Comparison of ENCODE assay signal across 1 cellular context in the genomic region with DNA sequence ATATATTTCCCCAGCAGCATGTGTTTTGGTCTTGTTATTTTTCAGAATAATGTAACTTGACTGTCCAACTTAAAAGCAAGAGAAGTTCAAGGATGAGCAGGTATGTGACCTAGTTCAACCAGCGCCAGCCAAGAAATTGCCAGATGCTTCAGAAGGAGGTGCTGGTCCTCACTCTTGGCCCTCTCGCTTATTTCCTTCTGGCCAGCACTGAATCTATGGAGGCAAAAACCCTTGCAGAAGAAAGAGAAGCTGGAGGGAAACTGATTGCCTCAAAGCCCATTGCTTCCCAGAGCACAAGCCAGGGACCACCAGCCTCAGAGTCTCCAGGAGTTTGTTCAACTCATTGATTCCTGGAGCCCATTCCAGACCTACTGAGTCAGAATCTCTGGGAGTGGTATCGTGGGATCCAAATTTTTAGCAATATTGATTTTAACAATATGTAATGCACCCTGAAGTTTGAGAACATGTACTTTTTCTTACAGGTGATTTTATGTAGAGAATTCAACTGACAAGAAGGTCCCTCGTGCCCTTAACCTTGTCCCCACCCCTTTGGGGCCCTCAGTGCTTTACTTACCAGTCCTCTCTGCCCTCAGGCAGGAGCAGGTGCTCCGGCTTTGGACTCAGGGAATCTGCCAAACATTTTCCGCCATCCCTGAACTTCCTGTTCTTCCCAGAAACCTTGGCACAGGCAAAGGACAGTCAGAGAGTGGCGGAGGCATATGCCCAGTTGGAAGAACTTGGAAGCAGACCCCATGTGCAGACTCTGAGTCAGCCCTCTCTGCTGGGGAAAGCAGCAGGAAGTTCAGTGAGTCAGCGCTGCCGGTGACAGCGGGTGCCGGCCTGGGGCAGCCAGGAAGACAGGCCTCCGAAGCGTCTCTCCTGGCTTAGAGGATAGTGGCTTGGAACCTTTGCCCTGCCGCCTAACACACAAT.
TF ChIP-seq lines count a peak whose summit lies in the region.

No MANE protein-coding gene starts in this region.

TF ChIP-seq in A549, 52 proteins besides CTCF, POLR2A, EP300 and RAD21 (continued from another document):
- TF ChIP-seq HMGXB4 (CRISPR knock-in tag; IDR thresholded peaks at IDR 0.05; ENCODE audit: borderline replicate concordance) (no peak), EHF (CRISPR knock-in tag; IDR thresholded peaks at IDR 0.05) (peak; percentile 32; the same call in 1 of the 2 replicates), FOSB (CRISPR knock-in tag; IDR thresholded peaks at IDR 0.05) (no peak), ZC3H11A (IDR thresholded peaks at IDR 0.05) (no peak), CBX8 (IDR thresholded peaks at IDR 0.05) (no peak), ESRRA (IDR thresholded peaks at IDR 0.05; ENCODE audit: borderline replicate concordance, low read length) (no peak), TFCP2L1 (CRISPR knock-in tag; IDR thresholded peaks at IDR 0.05) (no peak), ELK1 (IDR thresholded peaks at IDR 0.05; ENCODE audit: low read depth, low read length) (no peak), KDM1A (IDR thresholded peaks at IDR 0.05; ENCODE audit: low read depth) (no peak), MYC (IDR thresholded peaks at IDR 0.05; ENCODE audit: borderline replicate concordance, low read length) (0 out of 2 replicates have a peak, but pooled peaks have one; percentile 55), RFX5 (IDR thresholded peaks at IDR 0.05) (no peak; the same call in 1 of the 2 replicates), CBX2 (IDR thresholded peaks at IDR 0.05; ENCODE audit: borderline replicate concordance, low read depth) (no peak), NPAS2 (CRISPR knock-in tag; IDR thresholded peaks at IDR 0.05; ENCODE audit: borderline replicate concordance) (no peak), HDAC2 (IDR thresholded peaks at IDR 0.05) (no peak), JUN (IDR thresholded peaks at IDR 0.05) (peak in 1 of 2 experiments; percentile 56; a peak in 1 of 5 replicates), ZSCAN20 (CRISPR knock-in tag; IDR thresholded peaks at IDR 0.05) (no peak), GATA3 (IDR thresholded peaks at IDR 0.05; ENCODE audit: borderline replicate concordance) (peak; percentile 67; the same call in 1 of the 2 replicates), MAZ (IDR thresholded peaks at IDR 0.05; ENCODE audit: borderline replicate concordance, low read depth, low read length) (no peak)
- TF ChIP-seq, protein P1, sequence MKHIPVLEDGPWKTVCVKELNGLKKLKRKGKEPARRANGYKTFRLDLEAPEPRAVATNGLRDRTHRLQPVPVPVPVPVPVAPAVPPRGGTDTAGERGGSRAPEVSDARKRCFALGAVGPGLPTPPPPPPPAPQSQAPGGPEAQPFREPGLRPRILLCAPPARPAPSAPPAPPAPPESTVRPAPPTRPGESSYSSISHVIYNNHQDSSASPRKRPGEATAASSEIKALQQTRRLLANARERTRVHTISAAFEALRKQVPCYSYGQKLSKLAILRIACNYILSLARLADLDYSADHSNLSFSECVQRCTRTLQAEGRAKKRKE (CRISPR knock-in tag; IDR thresholded peaks at IDR 0.05; ENCODE audit: low read depth), result no peak; the same call in 1 of the 2 replicates
- TF ChIP-seq, protein P2, sequence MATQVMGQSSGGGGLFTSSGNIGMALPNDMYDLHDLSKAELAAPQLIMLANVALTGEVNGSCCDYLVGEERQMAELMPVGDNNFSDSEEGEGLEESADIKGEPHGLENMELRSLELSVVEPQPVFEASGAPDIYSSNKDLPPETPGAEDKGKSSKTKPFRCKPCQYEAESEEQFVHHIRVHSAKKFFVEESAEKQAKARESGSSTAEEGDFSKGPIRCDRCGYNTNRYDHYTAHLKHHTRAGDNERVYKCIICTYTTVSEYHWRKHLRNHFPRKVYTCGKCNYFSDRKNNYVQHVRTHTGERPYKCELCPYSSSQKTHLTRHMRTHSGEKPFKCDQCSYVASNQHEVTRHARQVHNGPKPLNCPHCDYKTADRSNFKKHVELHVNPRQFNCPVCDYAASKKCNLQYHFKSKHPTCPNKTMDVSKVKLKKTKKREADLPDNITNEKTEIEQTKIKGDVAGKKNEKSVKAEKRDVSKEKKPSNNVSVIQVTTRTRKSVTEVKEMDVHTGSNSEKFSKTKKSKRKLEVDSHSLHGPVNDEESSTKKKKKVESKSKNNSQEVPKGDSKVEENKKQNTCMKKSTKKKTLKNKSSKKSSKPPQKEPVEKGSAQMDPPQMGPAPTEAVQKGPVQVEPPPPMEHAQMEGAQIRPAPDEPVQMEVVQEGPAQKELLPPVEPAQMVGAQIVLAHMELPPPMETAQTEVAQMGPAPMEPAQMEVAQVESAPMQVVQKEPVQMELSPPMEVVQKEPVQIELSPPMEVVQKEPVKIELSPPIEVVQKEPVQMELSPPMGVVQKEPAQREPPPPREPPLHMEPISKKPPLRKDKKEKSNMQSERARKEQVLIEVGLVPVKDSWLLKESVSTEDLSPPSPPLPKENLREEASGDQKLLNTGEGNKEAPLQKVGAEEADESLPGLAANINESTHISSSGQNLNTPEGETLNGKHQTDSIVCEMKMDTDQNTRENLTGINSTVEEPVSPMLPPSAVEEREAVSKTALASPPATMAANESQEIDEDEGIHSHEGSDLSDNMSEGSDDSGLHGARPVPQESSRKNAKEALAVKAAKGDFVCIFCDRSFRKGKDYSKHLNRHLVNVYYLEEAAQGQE (IDR thresholded peaks at IDR 0.05), result no peak
TF ChIP-seq in A549: peak in this region for 9.
